ENCODE assay signal across 1 cellular context in genomic region chr20:11687546-11688292, GRCh38.
TF ChIP-seq lines count a peak whose summit lies in the region.

No MANE protein-coding gene starts in this region.

TF ChIP-seq in HepG2, 621 proteins besides CTCF, POLR2A, EP300 and RAD21 (continued from another document and continues in another):
- TF ChIP-seq ZBTB39 (CRISPR knock-in tag; IDR thresholded peaks at IDR 0.05): no peak
- TF ChIP-seq ZNF713 (CRISPR knock-in tag; IDR thresholded peaks at IDR 0.05): no peak
- no peak for TF ChIP-seq TFDP1 (CRISPR knock-in tag; IDR thresholded peaks at IDR 0.05; ENCODE audit: borderline replicate concordance)
- peak; percentile 61; the same call in 1 of the 2 replicates for TF ChIP-seq RERE (CRISPR knock-in tag; IDR thresholded peaks at IDR 0.05; ENCODE audit: low read depth)
- TF ChIP-seq NCOA2 (CRISPR knock-in tag; IDR thresholded peaks at IDR 0.05): peak; percentile 63; the same call in 1 of the 2 replicates
- TF ChIP-seq ZNF558 (CRISPR knock-in tag; IDR thresholded peaks at IDR 0.05; ENCODE audit: borderline replicate concordance): no peak
- TF ChIP-seq SALL1 (CRISPR knock-in tag; IDR thresholded peaks at IDR 0.05): peak; percentile 56
- TF ChIP-seq ZNF142 (CRISPR knock-in tag; IDR thresholded peaks at IDR 0.05): no peak
- TF ChIP-seq NPAS2 (CRISPR knock-in tag; IDR thresholded peaks at IDR 0.05; ENCODE audit: borderline replicate concordance): no peak
- 0 out of 2 replicates have a peak, but pooled peaks have one; percentile 58 for TF ChIP-seq ZNF567 (CRISPR knock-in tag; IDR thresholded peaks at IDR 0.05; ENCODE audit: borderline replicate concordance)
- TF ChIP-seq ZNF331 (CRISPR knock-in tag; IDR thresholded peaks at IDR 0.05): peak; percentile 70; the same call in 1 of the 2 replicates
- TF ChIP-seq SMAD1 (CRISPR knock-in tag; IDR thresholded peaks at IDR 0.05; ENCODE audit: borderline replicate concordance, low read depth): no peak
- no peak for TF ChIP-seq KDM2A (CRISPR knock-in tag; IDR thresholded peaks at IDR 0.05; ENCODE audit: borderline replicate concordance, low read depth)
- TF ChIP-seq ZNF451 (CRISPR knock-in tag; IDR thresholded peaks at IDR 0.05): no peak
- 0 out of 2 replicates have a peak, but pooled peaks have one; percentile 20 for TF ChIP-seq TFE3 (CRISPR knock-in tag; IDR thresholded peaks at IDR 0.05)
- TF ChIP-seq GABPA (IDR thresholded peaks at IDR 0.05; ENCODE audit: low read depth, low read length): no peak
- peak; percentile 55; the same call in 1 of the 2 replicates for TF ChIP-seq GABPA (CRISPR knock-in tag; IDR thresholded peaks at IDR 0.05; ENCODE audit: low read depth)
- peak; percentile 78 for TF ChIP-seq MED1 (CRISPR knock-in tag; IDR thresholded peaks at IDR 0.05)
- TF ChIP-seq ZNF205 (CRISPR knock-in tag; IDR thresholded peaks at IDR 0.05): no peak
- TF ChIP-seq SMAD3 (CRISPR knock-in tag; IDR thresholded peaks at IDR 0.05): peak; percentile 76
- peak; percentile 49; the same call in 1 of the 2 replicates for TF ChIP-seq KAT8 (CRISPR knock-in tag; IDR thresholded peaks at IDR 0.05)
- TF ChIP-seq FOXA1 (IDR thresholded peaks at IDR 0.05): peak; percentile 21; the same call in 1 of the 2 replicates
- TF ChIP-seq FOXA1 (CRISPR knock-in tag; IDR thresholded peaks at IDR 0.05): peak; percentile 61; the same call in 1 of the 2 replicates
- TF ChIP-seq ZBTB40 (IDR thresholded peaks at IDR 0.05): no peak
- no peak; the same call in 1 of the 2 replicates for TF ChIP-seq ZBTB40 (CRISPR knock-in tag; IDR thresholded peaks at IDR 0.05)
- TF ChIP-seq ZNF556 (CRISPR knock-in tag; IDR thresholded peaks at IDR 0.05; ENCODE audit: borderline replicate concordance): peak; percentile 55; the same call in 1 of the 2 replicates
- TF ChIP-seq HNRNPK (IDR thresholded peaks at IDR 0.05; ENCODE audit: low read depth, low read length, poor library complexity, severe bottlenecking): no peak
- TF ChIP-seq ZKSCAN8 (CRISPR knock-in tag; IDR thresholded peaks at IDR 0.05; ENCODE audit: borderline replicate concordance): peak; percentile 59; the same call in 1 of the 2 replicates
- TF ChIP-seq JUN (CRISPR knock-in tag; IDR thresholded peaks at IDR 0.05): peak; percentile 96
